8 cellular contexts compared by ENCODE assay signal in the genomic region with DNA sequence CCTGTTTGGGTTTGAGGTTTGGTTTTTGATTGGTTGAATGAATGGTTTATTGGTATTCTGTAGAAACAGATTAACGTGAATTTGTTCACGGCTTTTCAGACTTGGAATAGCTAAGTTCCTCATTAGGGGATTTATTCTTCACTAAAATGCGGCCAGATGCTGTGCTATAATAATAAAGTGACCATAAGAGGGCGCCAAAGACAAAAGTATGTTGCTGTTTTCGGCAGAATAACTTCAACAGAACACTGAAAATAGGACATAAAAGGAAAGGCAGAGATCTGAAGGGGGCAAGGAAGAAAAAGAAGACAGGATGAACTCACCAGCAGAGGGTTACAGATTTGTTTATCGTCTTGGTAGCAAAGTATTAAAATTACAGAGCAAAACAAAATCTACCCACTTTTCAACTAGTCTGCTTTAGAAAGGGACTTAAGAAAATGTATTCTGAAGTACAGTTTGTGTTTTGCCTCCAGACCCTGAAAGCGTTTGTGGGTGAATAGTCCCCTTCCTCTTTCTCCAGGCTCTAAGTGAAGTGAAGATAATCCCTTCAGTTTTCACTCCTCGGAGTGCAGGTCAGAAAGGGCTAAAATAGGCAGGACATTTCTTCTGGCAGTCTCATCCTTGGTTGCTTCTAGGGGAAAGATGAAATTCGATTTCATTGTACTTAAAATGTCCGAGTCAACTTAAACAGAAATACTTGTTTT.
DNase-seq lines count a peak whose midpoint lies in the region; ATAC-seq, FAIRE-seq and TF ChIP-seq lines count a peak whose summit lies in the region.

No MANE protein-coding gene starts in this region.

- H3K9ac ChIP-seq in endothelial cell of umbilical vein (replicated peaks; ENCODE audit: extremely low read depth, insufficient read depth, low read length) = no peak overlapping the region

- POLR2A ChIA-PET in endothelial cell of umbilical vein (lab: Charles Lee) = no interaction called here

- CTCF ChIA-PET in endothelial cell of umbilical vein (lab: Charles Lee) = interaction anchor here (0.5 to 2.9 kb wide), 24 partner anchors 9 to 1063 kb away, joined by 3 to 30 read pairs (median 4); no protein-coding TSS in a partner anchor

- TF ChIP-seq CTCF in NB4 (IDR thresholded peaks at IDR 0.05; ENCODE audit: low read depth, low read length) (peak; percentile 41), endothelial cell of umbilical vein (IDR thresholded peaks at IDR 0.05; ENCODE audit: extremely low read depth in 1 of 2, insufficient read depth in 1 of 2, low read depth in 1 of 2, low read length in 2 of 2) (peak; percentile 42 to 50)

- dilution Hi-C loops in endothelial cell of umbilical vein (cut with MboI; ENCODE audit: extremely low pct_ligation_motif_present, low sequenced_read_pairs) = no loop called here

- no peak overlapping the region for H2AFZ ChIP-seq in endothelial cell of umbilical vein (ENCODE audit: low read depth, low read length)

- peak; percentile 83 for FAIRE-seq in endothelial cell of umbilical vein (lab: Jason Lieb, UNC)

- TF ChIP-seq POLR2A in NB4 (IDR thresholded peaks at IDR 0.05; ENCODE audit: extremely low read depth, insufficient read length) = no peak
- no peak for TF ChIP-seq POLR2A in endothelial cell of umbilical vein (IDR thresholded peaks at IDR 0.05; ENCODE audit: low read depth, low read length)

- H4K20me1 ChIP-seq in endothelial cell of umbilical vein (replicated peaks; ENCODE audit: control insufficient read depth, extremely low read depth, insufficient read depth, low read length) = no peaks in the 10 kb centered on the region

- no peak overlapping the region for H3K27ac ChIP-seq in endothelial cell of umbilical vein (ENCODE audit: insufficient read depth, low read depth, low read length)

- no TSS peak for BruUV-seq in endothelial cell of umbilical vein (replicated peaks; lab: Mats Ljungman, UMichigan)

- H3K4me1 ChIP-seq in endothelial cell of umbilical vein (ENCODE audit: control insufficient read depth, extremely low read depth, insufficient read depth, low read length) = no peaks in the 10 kb centered on the region

- H3K4me3 ChIP-seq in NB4 (ENCODE audit: low read depth, low read length) (no peak overlapping the region), endothelial cell of umbilical vein (replicated peaks in 1 of 3; ENCODE audit: insufficient read depth in 1 of 3, low read depth in 1 of 3, low read length in 3 of 3) (no peak overlapping the region)

- H3K79me2 ChIP-seq in endothelial cell of umbilical vein (ENCODE audit: control insufficient read depth, insufficient read depth, low read length) = no peaks in the 10 kb centered on the region

- no peaks in the 10 kb centered on the region for H3K9me1 ChIP-seq in endothelial cell of umbilical vein (replicated peaks; ENCODE audit: control insufficient read depth, extremely low read depth, insufficient read depth, low read length)

- peak; percentile 79 for ATAC-seq in GM19351 (IDR thresholded peaks at IDR 0.05; ENCODE audit: unreplicated experiment)
- ATAC-seq in HG03378 (IDR thresholded peaks at IDR 0.05; ENCODE audit: unreplicated experiment) = no peak
- ATAC-seq in HG03280 (IDR thresholded peaks at IDR 0.05; ENCODE audit: unreplicated experiment) = no peak

- peaks cover 12 to 17% of the 10 kb centered on the region in 2 experiments for H3K27me3 ChIP-seq in endothelial cell of umbilical vein (ENCODE audit: control insufficient read depth in 2 of 2, insufficient read depth in 2 of 2, low read length in 2 of 2)

- intact Hi-C loops in endothelial cell of umbilical vein (cut with micrococcal nuclease) = loop anchor here (1.0 to 2.0 kb wide), 4 partner anchors 73 to 947 kb away; no protein-coding TSS in a partner anchor

- DNase-seq in COR-L47 (lab: John Stamatoyannopoulos, UW) (peak; percentile 69), NB4 (ENCODE audit: low read depth) (peak; percentile 75), SHP77 treated with DMSO at 0.1 percent for 48 hours (lab: John Stamatoyannopoulos, UW) (peak; percentile 20), endothelial cell of umbilical vein (ENCODE audit: low read depth, low spot score) (peak; percentile 74), midbrain (lab: John Stamatoyannopoulos, UW) (peak; percentile 84)

- no peak overlapping the region for H3K4me2 ChIP-seq in endothelial cell of umbilical vein (ENCODE audit: insufficient read depth, low read length)

- H3K36me3 ChIP-seq in endothelial cell of umbilical vein (ENCODE audit: control insufficient read depth in 2 of 2, extremely low read depth in 1 of 2, insufficient read depth in 2 of 2, low read length in 2 of 2) = no peaks in the 10 kb centered on the region

- no peaks in the 10 kb centered on the region for H3K9me3 ChIP-seq in endothelial cell of umbilical vein (replicated peaks; ENCODE audit: control insufficient read depth, insufficient read depth, low read length)

TF ChIP-seq in endothelial cell of umbilical vein, 7 proteins besides CTCF, POLR2A, EP300 and RAD21:
- TF ChIP-seq POLR2AphosphoS5 (IDR thresholded peaks at IDR 0.05; ENCODE audit: insufficient read depth, low read depth, low read length) (no peak), FOS (IDR thresholded peaks at IDR 0.05; ENCODE audit: borderline replicate concordance, insufficient read depth, low read length) (no peak), GATA2 (IDR thresholded peaks at IDR 0.05; ENCODE audit: insufficient read depth, insufficient read length, low read depth, low read length) (no peak), EZH2 (IDR thresholded peaks at IDR 0.05; ENCODE audit: borderline replicate concordance, low read depth, low read length, severe bottlenecking) (no peak), JUN (IDR thresholded peaks at IDR 0.05; ENCODE audit: borderline replicate concordance, insufficient read depth, insufficient read length, low read depth) (no peak), MYC (IDR thresholded peaks at IDR 0.05; ENCODE audit: low read depth, low read length) (no peak)
- TF ChIP-seq, protein P1, sequence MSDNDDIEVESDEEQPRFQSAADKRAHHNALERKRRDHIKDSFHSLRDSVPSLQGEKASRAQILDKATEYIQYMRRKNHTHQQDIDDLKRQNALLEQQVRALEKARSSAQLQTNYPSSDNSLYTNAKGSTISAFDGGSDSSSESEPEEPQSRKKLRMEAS (IDR thresholded peaks at IDR 0.05; ENCODE audit: insufficient read depth, insufficient read length) = no peak

Comparison
In these comparisons a context has a peak if more than half of its experiments do, and no peak if none do; other contexts are left out.
1. DNase-seq: peak in every context shown above with its lines; median percentile 84 in midbrain; 75 in NB4; 74 in endothelial cell of umbilical vein; 69 in COR-L47; 20 in SHP77 treated with DMSO at 0.1 percent for 48 hours.